Comparison of ENCODE assay signal across 16 cellular contexts in genomic region chr6:109498049-109498448, GRCh38. TPM values are rescaled to one million over a fixed set of nuclear protein-coding genes. Genes with fewer than 3 reads are reported as not detected.
A peak's percentile ranks its signal among the peaks of the same experiment; 100 is the strongest.
DNase-seq lines count a peak whose midpoint lies in the region; ATAC-seq and TF ChIP-seq lines count a peak whose summit lies in the region.
"Had no signal": no experiment of that assay in that cellular context is flagged by ENCODE, and none has a peak within 500 bp of the region (broad histone marks: within the 10 kb centered on the region; RNA-seq: fewer than 3 reads in every experiment).

No MANE protein-coding gene starts in this region.

- peaks cover 9% of the 10 kb centered on the region; the same call in 1 of the 2 replicates for H3K9me2 ChIP-seq in GM23338 (ENCODE audit: insufficient read depth)

- no peaks in the 10 kb centered on the region for H3K27me3 ChIP-seq in GM23338 (ENCODE audit: insufficient read depth)

- intact Hi-C loops in activated naive CD4-positive, alpha-beta T cell treated with anti-CD3 and anti-CD28 coated beads for 36 hours (cut with micrococcal nuclease): no loop called here

- peak; percentile 68 for ATAC-seq in GM23338
- ATAC-seq: A549 had no signal

- peak overlapping the region; percentile 39; the same call in 1 of the 2 replicates for H2AFZ ChIP-seq in GM23338

- H3K4me2 ChIP-seq in GM23338: no peak overlapping the region
- H3K4me2 ChIP-seq: A549 had no signal

- peaks cover 20% of the 10 kb centered on the region for H3K4me1 ChIP-seq in GM23338 (ENCODE audit: insufficient read depth)
- H3K4me1 ChIP-seq: A549, BE2C, HAP-1 had no signal

- no peaks in the 10 kb centered on the region for H3K36me3 Mint-ChIP-seq in GM23338 (ENCODE audit: low read depth)
- no peaks in the 10 kb centered on the region for H3K36me3 Mint-ChIP-seq in activated naive CD4-positive, alpha-beta T cell treated with anti-CD3 and anti-CD28 coated beads for 36 hours (ENCODE audit: low read depth)
- H3K36me3 Mint-ChIP-seq: CD4-positive, alpha-beta memory T cell had no signal

- TF ChIP-seq CTCF in GM23338 (conservative IDR thresholded peaks at IDR 0.05; ENCODE audit: low read depth in 2 of 2): no peak

- no peaks in the 10 kb centered on the region for H4K20me1 ChIP-seq in GM23338 (replicated peaks; ENCODE audit: insufficient read depth)

- DNase-seq in COR-L47 (lab: John Stamatoyannopoulos, UW) (peak; percentile 23), GM23338 (ENCODE audit: low spot score) (no peak), NCI-H345 (lab: John Stamatoyannopoulos, UW) (peak; percentile 54), left kidney (ENCODE audit: low read depth, low spot score) (peak; percentile 56), activated gamma-delta T cell (lab: John Stamatoyannopoulos, UW) (no peak)
- DNase-seq in central memory CD4-positive, alpha-beta T cell: no peak
- DNase-seq in activated naive CD4-positive, alpha-beta T cell treated with anti-CD3 and anti-CD28 coated beads for 36 hours: no peak
- DNase-seq: BE2C; CD4-positive, alpha-beta memory T cell; DMS153; DND-41; GDM1 had no signal

- H3K27me3 Mint-ChIP-seq in GM23338 (ENCODE audit: insufficient read depth, low read depth, poor library complexity): peaks cover 5% of the 10 kb centered on the region
- H3K27me3 Mint-ChIP-seq in activated naive CD4-positive, alpha-beta T cell treated with anti-CD3 and anti-CD28 coated beads for 36 hours (ENCODE audit: low read depth): no peaks in the 10 kb centered on the region

- no peak overlapping the region for H3K4me3 Mint-ChIP-seq in GM23338
- H3K4me3 Mint-ChIP-seq in activated naive CD4-positive, alpha-beta T cell treated with anti-CD3 and anti-CD28 coated beads for 36 hours: no peak overlapping the region
- H3K4me3 Mint-ChIP-seq: CD4-positive, alpha-beta memory T cell had no signal

- no peaks in the 10 kb centered on the region for H3K9me3 Mint-ChIP-seq in GM23338
- no peaks in the 10 kb centered on the region for H3K9me3 Mint-ChIP-seq in activated naive CD4-positive, alpha-beta T cell treated with anti-CD3 and anti-CD28 coated beads for 36 hours
- H3K9me3 Mint-ChIP-seq: CD4-positive, alpha-beta memory T cell had no signal

- H3K4me3 ChIP-seq in GM23338: no peak overlapping the region
- H3K4me3 ChIP-seq: A549, HAP-1 had no signal

- H3K4me1 Mint-ChIP-seq in GM23338: peaks cover 46% of the 10 kb centered on the region
- H3K4me1 Mint-ChIP-seq in activated naive CD4-positive, alpha-beta T cell treated with anti-CD3 and anti-CD28 coated beads for 36 hours (ENCODE audit: low read depth): peaks cover 13% of the 10 kb centered on the region

- no peak overlapping the region for H3K27ac Mint-ChIP-seq in GM23338
- H3K27ac Mint-ChIP-seq in activated naive CD4-positive, alpha-beta T cell treated with anti-CD3 and anti-CD28 coated beads for 36 hours: no peak overlapping the region

- CTCF ChIA-PET in activated naive CD4-positive, alpha-beta T cell treated with anti-CD3 and anti-CD28 coated beads for 36 hours (lab: Charles Lee): no interaction called here

- H3F3A ChIP-seq in GM23338 (replicated peaks; ENCODE audit: low read depth): no peaks in the 10 kb centered on the region

- H3K79me2 ChIP-seq in GM23338 (replicated peaks; ENCODE audit: insufficient read depth): no peaks in the 10 kb centered on the region

- H3K27ac ChIP-seq in GM23338 (ENCODE audit: low read depth): no peak overlapping the region
- H3K27ac ChIP-seq: A549, C4-2B, HL-60 had no signal

- H3K36me3 ChIP-seq in GM23338 (ENCODE audit: insufficient read depth): no peaks in the 10 kb centered on the region
- H3K36me3 ChIP-seq: BE2C, HAP-1 had no signal

TF ChIP-seq in GM23338, 12 proteins besides CTCF, POLR2A, EP300 and RAD21 (continues in another document):
- TF ChIP-seq ZNF331 (CRISPR knock-in tag; IDR thresholded peaks at IDR 0.05; ENCODE audit: low read depth): no peak
- TF ChIP-seq STAT1 (IDR thresholded peaks at IDR 0.05; ENCODE audit: unreplicated experiment): no peak
- no peak for TF ChIP-seq ZNF114 (CRISPR knock-in tag; IDR thresholded peaks at IDR 0.05)
- no peak for TF ChIP-seq EZH2phosphoT487 (IDR thresholded peaks at IDR 0.05; ENCODE audit: unreplicated experiment)
- TF ChIP-seq ZNF462 (CRISPR knock-in tag; IDR thresholded peaks at IDR 0.05): no peak
- no peak for TF ChIP-seq JUNB (IDR thresholded peaks at IDR 0.05; ENCODE audit: unreplicated experiment)
- TF ChIP-seq CREB1 (CRISPR knock-in tag; IDR thresholded peaks at IDR 0.05; ENCODE audit: low read depth): no peak
- TF ChIP-seq NANOG (IDR thresholded peaks at IDR 0.05; ENCODE audit: borderline replicate concordance): no peak

RNA-seq across cellular contexts. Expression of gene ZBTB24, which starts 15.0 kb away (rescaled TPM):
- total RNA-seq in GM23338 (2014; rRNA removed; shearing (Covaris generic)): 22.0 and 26.6 TPM in 2 replicates
- polyA plus RNA-seq in GM23338 (2016; fragmentation: Nextera tagmentation; extraction: Ambion mirVana): 7.2 and 7.9 TPM in 2 replicates
- total RNA-seq in activated naive CD4-positive, alpha-beta T cell treated with anti-CD3 and anti-CD28 coated beads for 36 hours: 1 to 10 TPM; 6.9 to 7.4 TPM

RNA-seq across cellular contexts. Expression of gene MICAL1, which starts 42.5 kb away (rescaled TPM):
- total RNA-seq in GM23338 (2014; rRNA removed; shearing (Covaris generic)): 77.8 TPM in 2 replicates
- polyA plus RNA-seq in GM23338 (2016; fragmentation: Nextera tagmentation; extraction: Ambion mirVana): 23.7 and 27.8 TPM in 2 replicates
- 10 to 100 TPM; 20.4 to 22.9 TPM for total RNA-seq in activated naive CD4-positive, alpha-beta T cell treated with anti-CD3 and anti-CD28 coated beads for 36 hours

RNA-seq across cellular contexts. Expression of gene SMPD2, which starts 57.5 kb away (rescaled TPM):
- total RNA-seq in GM23338 (2014; rRNA removed; shearing (Covaris generic)): 10.9 and 12.6 TPM in 2 replicates
- polyA plus RNA-seq in GM23338 (2016; fragmentation: Nextera tagmentation; extraction: Ambion mirVana): 4.9 and 5.6 TPM in 2 replicates
- total RNA-seq in activated naive CD4-positive, alpha-beta T cell treated with anti-CD3 and anti-CD28 coated beads for 36 hours: 1 to 10 TPM; 9.4 to 9.7 TPM

RNA-seq across cellular contexts. Expression of gene PPIL6, which starts 57.6 kb away (rescaled TPM):
- total RNA-seq in GM23338 (2014; rRNA removed; shearing (Covaris generic)): 1.5 and 1.7 TPM in 2 replicates
- 0.54 and 1.7 TPM in 2 replicates for polyA plus RNA-seq in GM23338 (2016; fragmentation: Nextera tagmentation; extraction: Ambion mirVana)
- total RNA-seq in activated naive CD4-positive, alpha-beta T cell treated with anti-CD3 and anti-CD28 coated beads for 36 hours: under 1 TPM in 1 of 2 experiments, not detected in 1; 0.19 TPM

Comparison
In these comparisons a context has a peak if more than half of its experiments do, and no peak if none do; other contexts are left out.
1. DNase-seq: peak in COR-L47 (single experiment), NCI-H345 (single experiment) and left kidney (single experiment); none in GM23338 (single experiment), central memory CD4-positive, alpha-beta T cell (single experiment), activated gamma-delta T cell (single experiment) and activated naive CD4-positive, alpha-beta T cell treated with anti-CD3 and anti-CD28 coated beads for 36 hours (single experiment).